In genomic region chr16:28317040-28317880, GRCh38 we compare ENCODE assay signal across 1 cellular context.
TF ChIP-seq lines count a peak whose summit lies in the region.

No MANE protein-coding gene starts in this region.

TF ChIP-seq in HepG2, 621 proteins besides CTCF, POLR2A, EP300 and RAD21 (continued from another document and continues in another):
- TF ChIP-seq NAIF1 (CRISPR knock-in tag; IDR thresholded peaks at IDR 0.05; ENCODE audit: borderline replicate concordance) (no peak), TMF1 (CRISPR knock-in tag; IDR thresholded peaks at IDR 0.05; ENCODE audit: low read depth) (no peak), ZNF772 (CRISPR knock-in tag; IDR thresholded peaks at IDR 0.05) (no peak), RFX1 (IDR thresholded peaks at IDR 0.05) (no peak), ZHX1 (CRISPR knock-in tag; IDR thresholded peaks at IDR 0.05; ENCODE audit: low read depth) (no peak), ZNF781 (CRISPR knock-in tag; IDR thresholded peaks at IDR 0.05; ENCODE audit: borderline replicate concordance, not compliant biosample characterization) (no peak), CC2D1A (CRISPR knock-in tag; IDR thresholded peaks at IDR 0.05) (no peak), NR3C1 (CRISPR knock-in tag; IDR thresholded peaks at IDR 0.05) (no peak), ZNF329 (CRISPR knock-in tag; IDR thresholded peaks at IDR 0.05; ENCODE audit: low read depth) (no peak), ETV6 (CRISPR knock-in tag; conservative IDR thresholded peaks at IDR 0.05) (0 out of 2 replicates have a peak, but pooled peaks have one; percentile 38), SOX6 (IDR thresholded peaks at IDR 0.05) (no peak), SOX6 (CRISPR knock-in tag; IDR thresholded peaks at IDR 0.05) (no peak), ZNF44 (CRISPR knock-in tag; IDR thresholded peaks at IDR 0.05) (no peak), KAT2B (IDR thresholded peaks at IDR 0.05; ENCODE audit: borderline replicate concordance, low read depth, low read length) (no peak), ZNF839 (CRISPR knock-in tag; IDR thresholded peaks at IDR 0.05; ENCODE audit: borderline replicate concordance) (no peak), ZNF333 (CRISPR knock-in tag; IDR thresholded peaks at IDR 0.05; ENCODE audit: borderline replicate concordance) (no peak), HNF4G (IDR thresholded peaks at IDR 0.05; ENCODE audit: borderline replicate concordance, low read depth, low read length) (no peak), HNF4G (CRISPR knock-in tag; IDR thresholded peaks at IDR 0.05; ENCODE audit: borderline replicate concordance, low read depth) (no peak), TERF1 (CRISPR knock-in tag; IDR thresholded peaks at IDR 0.05) (no peak), ELF1 (CRISPR knock-in tag; IDR thresholded peaks at IDR 0.05) (no peak), ZFP36L1 (CRISPR knock-in tag; IDR thresholded peaks at IDR 0.05) (no peak), NBN (conservative IDR thresholded peaks at IDR 0.05) (no peak), CHCHD3 (CRISPR knock-in tag; IDR thresholded peaks at IDR 0.05) (no peak), POLR2AphosphoS2 (IDR thresholded peaks at IDR 0.05; ENCODE audit: low read depth, low read length) (no peak), ZEB1 (IDR thresholded peaks at IDR 0.05; ENCODE audit: insufficient replicate concordance, low read depth) (no peak), NCOA2 (CRISPR knock-in tag; IDR thresholded peaks at IDR 0.05) (no peak), MEIS2 (CRISPR knock-in tag; IDR thresholded peaks at IDR 0.05) (no peak; the same call in 1 of the 2 replicates), ZNF776 (CRISPR knock-in tag; IDR thresholded peaks at IDR 0.05) (no peak), CSRNP2 (CRISPR knock-in tag; conservative IDR thresholded peaks at IDR 0.05; ENCODE audit: low read depth) (no peak), ZMAT5 (CRISPR knock-in tag; IDR thresholded peaks at IDR 0.05; ENCODE audit: borderline replicate concordance, low read depth) (no peak), ZNF512 (CRISPR knock-in tag; IDR thresholded peaks at IDR 0.05) (no peak), ZNF3 (CRISPR knock-in tag; IDR thresholded peaks at IDR 0.05) (no peak), KDM2A (CRISPR knock-in tag; IDR thresholded peaks at IDR 0.05; ENCODE audit: borderline replicate concordance, low read depth) (peak; percentile 88), CREM (IDR thresholded peaks at IDR 0.05) (no peak), CREM (CRISPR knock-in tag; IDR thresholded peaks at IDR 0.05) (no peak)
- TF ChIP-seq, protein P1, sequence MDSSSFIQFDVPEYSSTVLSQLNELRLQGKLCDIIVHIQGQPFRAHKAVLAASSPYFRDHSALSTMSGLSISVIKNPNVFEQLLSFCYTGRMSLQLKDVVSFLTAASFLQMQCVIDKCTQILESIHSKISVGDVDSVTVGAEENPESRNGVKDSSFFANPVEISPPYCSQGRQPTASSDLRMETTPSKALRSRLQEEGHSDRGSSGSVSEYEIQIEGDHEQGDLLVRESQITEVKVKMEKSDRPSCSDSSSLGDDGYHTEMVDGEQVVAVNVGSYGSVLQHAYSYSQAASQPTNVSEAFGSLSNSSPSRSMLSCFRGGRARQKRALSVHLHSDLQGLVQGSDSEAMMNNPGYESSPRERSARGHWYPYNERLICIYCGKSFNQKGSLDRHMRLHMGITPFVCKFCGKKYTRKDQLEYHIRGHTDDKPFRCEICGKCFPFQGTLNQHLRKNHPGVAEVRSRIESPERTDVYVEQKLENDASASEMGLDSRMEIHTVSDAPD (CRISPR knock-in tag; IDR thresholded peaks at IDR 0.05), result no peak
- TF ChIP-seq, protein P2, sequence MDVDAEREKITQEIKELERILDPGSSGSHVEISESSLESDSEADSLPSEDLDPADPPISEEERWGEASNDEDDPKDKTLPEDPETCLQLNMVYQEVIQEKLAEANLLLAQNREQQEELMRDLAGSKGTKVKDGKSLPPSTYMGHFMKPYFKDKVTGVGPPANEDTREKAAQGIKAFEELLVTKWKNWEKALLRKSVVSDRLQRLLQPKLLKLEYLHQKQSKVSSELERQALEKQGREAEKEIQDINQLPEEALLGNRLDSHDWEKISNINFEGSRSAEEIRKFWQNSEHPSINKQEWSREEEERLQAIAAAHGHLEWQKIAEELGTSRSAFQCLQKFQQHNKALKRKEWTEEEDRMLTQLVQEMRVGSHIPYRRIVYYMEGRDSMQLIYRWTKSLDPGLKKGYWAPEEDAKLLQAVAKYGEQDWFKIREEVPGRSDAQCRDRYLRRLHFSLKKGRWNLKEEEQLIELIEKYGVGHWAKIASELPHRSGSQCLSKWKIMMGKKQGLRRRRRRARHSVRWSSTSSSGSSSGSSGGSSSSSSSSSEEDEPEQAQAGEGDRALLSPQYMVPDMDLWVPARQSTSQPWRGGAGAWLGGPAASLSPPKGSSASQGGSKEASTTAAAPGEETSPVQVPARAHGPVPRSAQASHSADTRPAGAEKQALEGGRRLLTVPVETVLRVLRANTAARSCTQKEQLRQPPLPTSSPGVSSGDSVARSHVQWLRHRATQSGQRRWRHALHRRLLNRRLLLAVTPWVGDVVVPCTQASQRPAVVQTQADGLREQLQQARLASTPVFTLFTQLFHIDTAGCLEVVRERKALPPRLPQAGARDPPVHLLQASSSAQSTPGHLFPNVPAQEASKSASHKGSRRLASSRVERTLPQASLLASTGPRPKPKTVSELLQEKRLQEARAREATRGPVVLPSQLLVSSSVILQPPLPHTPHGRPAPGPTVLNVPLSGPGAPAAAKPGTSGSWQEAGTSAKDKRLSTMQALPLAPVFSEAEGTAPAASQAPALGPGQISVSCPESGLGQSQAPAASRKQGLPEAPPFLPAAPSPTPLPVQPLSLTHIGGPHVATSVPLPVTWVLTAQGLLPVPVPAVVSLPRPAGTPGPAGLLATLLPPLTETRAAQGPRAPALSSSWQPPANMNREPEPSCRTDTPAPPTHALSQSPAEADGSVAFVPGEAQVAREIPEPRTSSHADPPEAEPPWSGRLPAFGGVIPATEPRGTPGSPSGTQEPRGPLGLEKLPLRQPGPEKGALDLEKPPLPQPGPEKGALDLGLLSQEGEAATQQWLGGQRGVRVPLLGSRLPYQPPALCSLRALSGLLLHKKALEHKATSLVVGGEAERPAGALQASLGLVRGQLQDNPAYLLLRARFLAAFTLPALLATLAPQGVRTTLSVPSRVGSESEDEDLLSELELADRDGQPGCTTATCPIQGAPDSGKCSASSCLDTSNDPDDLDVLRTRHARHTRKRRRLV (CRISPR knock-in tag; IDR thresholded peaks at IDR 0.05), result no peak
- TF ChIP-seq, protein P3, sequence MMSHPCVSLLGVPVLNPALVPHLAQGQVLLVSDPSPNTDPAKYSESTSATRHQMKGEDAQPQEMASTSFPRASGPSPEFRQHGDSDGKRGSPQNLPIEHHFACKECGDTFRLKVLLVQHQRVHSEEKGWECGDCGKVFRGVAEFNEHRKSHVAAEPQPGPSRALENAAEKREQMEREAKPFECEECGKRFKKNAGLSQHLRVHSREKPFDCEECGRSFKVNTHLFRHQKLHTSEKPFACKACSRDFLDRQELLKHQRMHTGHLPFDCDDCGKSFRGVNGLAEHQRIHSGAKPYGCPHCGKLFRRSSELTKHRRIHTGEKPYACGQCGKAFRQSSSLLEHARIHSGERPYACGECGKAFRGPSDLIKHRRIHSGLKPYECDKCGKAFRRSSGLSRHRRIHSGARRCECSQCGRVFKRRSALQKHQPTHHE (CRISPR knock-in tag; IDR thresholded peaks at IDR 0.05; ENCODE audit: borderline replicate concordance), result no peak
- TF ChIP-seq, protein P4, sequence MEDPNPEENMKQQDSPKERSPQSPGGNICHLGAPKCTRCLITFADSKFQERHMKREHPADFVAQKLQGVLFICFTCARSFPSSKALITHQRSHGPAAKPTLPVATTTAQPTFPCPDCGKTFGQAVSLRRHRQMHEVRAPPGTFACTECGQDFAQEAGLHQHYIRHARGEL (CRISPR knock-in tag; IDR thresholded peaks at IDR 0.05), result peak; percentile 78; the same call in 1 of the 2 replicates
- TF ChIP-seq, protein P5, sequence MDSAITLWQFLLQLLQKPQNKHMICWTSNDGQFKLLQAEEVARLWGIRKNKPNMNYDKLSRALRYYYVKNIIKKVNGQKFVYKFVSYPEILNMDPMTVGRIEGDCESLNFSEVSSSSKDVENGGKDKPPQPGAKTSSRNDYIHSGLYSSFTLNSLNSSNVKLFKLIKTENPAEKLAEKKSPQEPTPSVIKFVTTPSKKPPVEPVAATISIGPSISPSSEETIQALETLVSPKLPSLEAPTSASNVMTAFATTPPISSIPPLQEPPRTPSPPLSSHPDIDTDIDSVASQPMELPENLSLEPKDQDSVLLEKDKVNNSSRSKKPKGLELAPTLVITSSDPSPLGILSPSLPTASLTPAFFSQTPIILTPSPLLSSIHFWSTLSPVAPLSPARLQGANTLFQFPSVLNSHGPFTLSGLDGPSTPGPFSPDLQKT (CRISPR knock-in tag; IDR thresholded peaks at IDR 0.05; ENCODE audit: borderline replicate concordance), result no peak
- TF ChIP-seq, protein P6, sequence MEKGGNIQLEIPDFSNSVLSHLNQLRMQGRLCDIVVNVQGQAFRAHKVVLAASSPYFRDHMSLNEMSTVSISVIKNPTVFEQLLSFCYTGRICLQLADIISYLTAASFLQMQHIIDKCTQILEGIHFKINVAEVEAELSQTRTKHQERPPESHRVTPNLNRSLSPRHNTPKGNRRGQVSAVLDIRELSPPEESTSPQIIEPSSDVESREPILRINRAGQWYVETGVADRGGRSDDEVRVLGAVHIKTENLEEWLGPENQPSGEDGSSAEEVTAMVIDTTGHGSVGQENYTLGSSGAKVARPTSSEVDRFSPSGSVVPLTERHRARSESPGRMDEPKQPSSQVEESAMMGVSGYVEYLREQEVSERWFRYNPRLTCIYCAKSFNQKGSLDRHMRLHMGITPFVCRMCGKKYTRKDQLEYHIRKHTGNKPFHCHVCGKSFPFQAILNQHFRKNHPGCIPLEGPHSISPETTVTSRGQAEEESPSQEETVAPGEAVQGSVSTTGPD (CRISPR knock-in tag; IDR thresholded peaks at IDR 0.05), result no peak
